Comparison of ENCODE assay signal across 8 cellular contexts in genomic region chr3:82133070-82133606, GRCh38.
DNase-seq lines count a peak whose midpoint lies in the region; ATAC-seq and TF ChIP-seq lines count a peak whose summit lies in the region.

No MANE protein-coding gene starts in this region.

- no peaks in the 10 kb centered on the region for H3K4me1 ChIP-seq in CD4-positive, CD25-positive, alpha-beta regulatory T cell (ENCODE audit: control insufficient read depth, insufficient read depth, low read length, poor library complexity, severe bottlenecking)

- H3K27ac Mint-ChIP-seq in CD4-positive, CD25-positive, alpha-beta regulatory T cell: no peak overlapping the region
- H3K27ac Mint-ChIP-seq in neural crest cell (ENCODE audit: unreplicated experiment): no peak overlapping the region

- no peaks in the 10 kb centered on the region for H3K36me3 ChIP-seq in CD4-positive, CD25-positive, alpha-beta regulatory T cell (ENCODE audit: control insufficient read depth, insufficient read depth, low read length)

- no peaks in the 10 kb centered on the region for H3K4me1 Mint-ChIP-seq in CD4-positive, CD25-positive, alpha-beta regulatory T cell
- H3K4me1 Mint-ChIP-seq in neural crest cell: no peaks in the 10 kb centered on the region

- no peaks in the 10 kb centered on the region for H3K27me3 ChIP-seq in CD4-positive, CD25-positive, alpha-beta regulatory T cell (ENCODE audit: control insufficient read depth, insufficient read depth, low read length)

- ATAC-seq in CD4-positive, CD25-positive, alpha-beta regulatory T cell (ENCODE audit: low read depth in 2 of 2): no peak
- peak; percentile 94 for ATAC-seq in GM18867 (IDR thresholded peaks at IDR 0.05; ENCODE audit: unreplicated experiment)
- peak; percentile 85 for ATAC-seq in HG03025 (IDR thresholded peaks at IDR 0.05; ENCODE audit: low FRiP score, unreplicated experiment)

- no peaks in the 10 kb centered on the region for H3K9me3 ChIP-seq in CD4-positive, CD25-positive, alpha-beta regulatory T cell (ENCODE audit: control insufficient read depth in 2 of 2, low read length in 2 of 2)

- peak in 2 of 3 donors; percentile 14 to 47 for DNase-seq in CD4-positive, CD25-positive, alpha-beta regulatory T cell
- peak; percentile 3 to 53 for DNase-seq in NCI-H446 (lab: John Stamatoyannopoulos, UW)
- peak; percentile 60 for DNase-seq in activated CD8-positive, alpha-beta memory T cell treated with anti-CD3 and anti-CD28 coated beads for 24 hours
- peak; percentile 77 for DNase-seq in fibroblast of pulmonary artery (ENCODE audit: low read depth)
- peak; percentile 54 for DNase-seq in neural crest cell (ENCODE audit: low read depth, low spot score)
- no peak for DNase-seq in NCI-H1930 (lab: John Stamatoyannopoulos, UW)

- no peak overlapping the region for H3K4me3 Mint-ChIP-seq in CD4-positive, CD25-positive, alpha-beta regulatory T cell
- H3K4me3 Mint-ChIP-seq in neural crest cell: no peak overlapping the region

- peak; percentile 89 for TF ChIP-seq CTCF in fibroblast of pulmonary artery (IDR thresholded peaks at IDR 0.05; ENCODE audit: low read length, missing control alignments)
- TF ChIP-seq CTCF in neural crest cell (conservative IDR thresholded peaks at IDR 0.05): peak; percentile 86

- no peaks in the 10 kb centered on the region for H3K9me3 Mint-ChIP-seq in CD4-positive, CD25-positive, alpha-beta regulatory T cell
- H3K9me3 Mint-ChIP-seq in neural crest cell: no peaks in the 10 kb centered on the region

- no peaks in the 10 kb centered on the region for H3K36me3 Mint-ChIP-seq in CD4-positive, CD25-positive, alpha-beta regulatory T cell
- no peaks in the 10 kb centered on the region for H3K36me3 Mint-ChIP-seq in neural crest cell (ENCODE audit: low read depth)

- peaks cover 4% of the 10 kb centered on the region for H3K27me3 Mint-ChIP-seq in CD4-positive, CD25-positive, alpha-beta regulatory T cell
- no peaks in the 10 kb centered on the region for H3K27me3 Mint-ChIP-seq in neural crest cell (ENCODE audit: low read depth)

- H3K4me3 ChIP-seq in CD4-positive, CD25-positive, alpha-beta regulatory T cell (ENCODE audit: low read depth, low read length): no peak overlapping the region
- H3K4me3 ChIP-seq in fibroblast of pulmonary artery (replicated peaks; ENCODE audit: low read depth, low read length): no peak overlapping the region

- H3K27ac ChIP-seq in CD4-positive, CD25-positive, alpha-beta regulatory T cell (ENCODE audit: insufficient read depth, low read length, poor library complexity, severe bottlenecking): no peak overlapping the region

Comparison
In these comparisons a context has a peak if more than half of its experiments do, and no peak if none do; other contexts are left out.
1. ATAC-seq: peak in GM18867 (single experiment) and HG03025 (single experiment); none in CD4-positive, CD25-positive, alpha-beta regulatory T cell (0 of 2).
2. DNase-seq: peak in CD4-positive, CD25-positive, alpha-beta regulatory T cell (2 of 3), NCI-H446 (2 of 2), activated CD8-positive, alpha-beta memory T cell treated with anti-CD3 and anti-CD28 coated beads for 24 hours (single experiment), fibroblast of pulmonary artery (single experiment) and neural crest cell (single experiment); none in NCI-H1930 (0 of 2).